Comparison of ENCODE assay signal across 1 cellular context in genomic region chr3:28667646-28668376, GRCh38.
TF ChIP-seq lines count a peak whose summit lies in the region.

No MANE protein-coding gene starts in this region.

TF ChIP-seq in GM12878, 131 proteins besides CTCF, POLR2A, EP300 and RAD21 (continued from another document):
- no peak for TF ChIP-seq BCL3 (IDR thresholded peaks at IDR 0.05; ENCODE audit: borderline replicate concordance, insufficient read depth, low read depth, low read length, poor library complexity, severe bottlenecking)
- TF ChIP-seq JUNB (IDR thresholded peaks at IDR 0.05) = peak; percentile 33; the same call in 1 of the 2 replicates
- TF ChIP-seq RB1 (IDR thresholded peaks at IDR 0.05; ENCODE audit: borderline replicate concordance) = no peak
TF ChIP-seq in GM12878: peak in this region for 6.
